Comparison of ENCODE assay signal across 22 cellular contexts in the genomic region with DNA sequence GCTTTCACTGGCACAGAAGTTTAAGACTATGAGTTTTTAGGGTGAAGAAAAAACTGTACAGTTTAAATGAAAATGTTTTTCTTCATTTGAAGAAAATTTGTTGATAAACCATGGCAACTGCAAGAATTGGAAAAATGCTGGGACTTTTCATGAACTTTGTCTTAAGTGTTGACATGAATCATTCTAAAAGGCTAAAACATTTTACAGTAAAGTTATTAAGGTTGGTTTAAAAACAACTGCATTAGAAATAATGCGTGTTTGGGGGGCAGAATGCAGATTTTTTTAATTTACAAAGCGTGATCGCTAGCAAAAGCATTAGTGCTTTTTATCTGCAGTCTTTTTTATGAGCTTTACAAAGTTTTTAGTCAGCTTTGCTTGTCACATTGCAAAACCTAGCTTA.
"Had no signal": no experiment of that assay in that cellular context is flagged by ENCODE, and none has a peak within 500 bp of the region (broad histone marks: within the 10 kb centered on the region; RNA-seq: fewer than 3 reads in every experiment).

No MANE protein-coding gene starts in this region.

- H3K4me3 ChIP-seq: gastrocnemius medialis, ovary, prostate gland, right atrium auricular region, stomach, testis, vagina had no signal

- H3K4me3 Mint-ChIP-seq: activated CD4-positive, alpha-beta memory T cell treated with anti-CD3 and anti-CD28 coated beads, Interleukin-2, amount 10 ng/mL, durations not matched to agents 7 days and 5 days; activated CD4-positive, alpha-beta T cell treated with anti-CD3 and anti-CD28 coated beads, Interleukin-2, amount 10 ng/mL, durations not matched to agents 24 days and 14 days; activated naive CD8-positive, alpha-beta T cell treated with anti-CD3 and anti-CD28 coated beads, Interleukin-2, amount 50 U/mL, for 24 hours; brain; nephron; T-helper 2 cell treated with Interferon-gamma antibody and Interleukin-4, amounts not matched to agents 5 μg/mL and 100 μg/mL, for 36 hours; type B pancreatic cell had no signal

- DNase-seq: activated CD4-positive, alpha-beta memory T cell treated with anti-CD3 and anti-CD28 coated beads, Interleukin-2, amount 10 ng/mL, durations not matched to agents 7 days and 5 days; activated CD4-positive, alpha-beta T cell treated with anti-CD3 and anti-CD28 coated beads, Interleukin-2, amount 10 ng/mL, durations not matched to agents 24 days and 14 days; activated effector memory CD4-positive, alpha-beta T cell treated with anti-CD3 and anti-CD28 coated beads, Interleukin-2, amount 50 U/mL, for 16 hours; activated naive CD4-positive, alpha-beta T cell treated with anti-CD3 and anti-CD28 coated beads, Interleukin-2, amount 50 U/mL, for 16 hours; activated naive CD8-positive, alpha-beta T cell treated with anti-CD3 and anti-CD28 coated beads, Interleukin-2, amount 50 U/mL, for 24 hours; activated T-cell treated with anti-CD3 and anti-CD28 coated beads for 4 hours; aorta; erythroblast; gastrocnemius medialis; islet precursor cell; left cardiac atrium; ovary; stomach; testis had no signal

- H3K9me3 Mint-ChIP-seq: activated CD4-positive, alpha-beta memory T cell treated with anti-CD3 and anti-CD28 coated beads, Interleukin-2, amount 10 ng/mL, durations not matched to agents 7 days and 5 days; activated CD4-positive, alpha-beta T cell treated with anti-CD3 and anti-CD28 coated beads, Interleukin-2, amount 10 ng/mL, durations not matched to agents 24 days and 14 days; activated naive CD8-positive, alpha-beta T cell treated with anti-CD3 and anti-CD28 coated beads, Interleukin-2, amount 50 U/mL, for 24 hours; T-helper 2 cell treated with Interferon-gamma antibody and Interleukin-4, amounts not matched to agents 5 μg/mL and 100 μg/mL, for 36 hours; type B pancreatic cell had no signal

- H3K27me3 Mint-ChIP-seq: activated CD4-positive, alpha-beta memory T cell treated with anti-CD3 and anti-CD28 coated beads, Interleukin-2, amount 10 ng/mL, durations not matched to agents 7 days and 5 days; activated naive CD8-positive, alpha-beta T cell treated with anti-CD3 and anti-CD28 coated beads, Interleukin-2, amount 50 U/mL, for 24 hours; brain; type B pancreatic cell had no signal

- ATAC-seq: activated CD4-positive, CD25-positive, alpha-beta regulatory T cell treated with anti-CD3 and anti-CD28 coated beads, Interleukin-2, amount 50 U/mL, for 24 hours; activated naive CD8-positive, alpha-beta T cell treated with anti-CD3 and anti-CD28 coated beads, Interleukin-2, amount 50 U/mL, for 24 hours; gastrocnemius medialis; left cardiac atrium had no signal

- H3K4me1 Mint-ChIP-seq: nephron had no signal

- H3K36me3 Mint-ChIP-seq: brain, type B pancreatic cell had no signal

- H3K27ac Mint-ChIP-seq: activated CD4-positive, alpha-beta memory T cell treated with anti-CD3 and anti-CD28 coated beads, Interleukin-2, amount 10 ng/mL, durations not matched to agents 7 days and 5 days; activated CD4-positive, alpha-beta T cell treated with anti-CD3 and anti-CD28 coated beads, Interleukin-2, amount 10 ng/mL, durations not matched to agents 24 days and 14 days; activated naive CD8-positive, alpha-beta T cell treated with anti-CD3 and anti-CD28 coated beads, Interleukin-2, amount 50 U/mL, for 24 hours; brain; nephron; T-helper 2 cell treated with Interferon-gamma antibody and Interleukin-4, amounts not matched to agents 5 μg/mL and 100 μg/mL, for 36 hours; type B pancreatic cell had no signal
